In the genomic region with DNA sequence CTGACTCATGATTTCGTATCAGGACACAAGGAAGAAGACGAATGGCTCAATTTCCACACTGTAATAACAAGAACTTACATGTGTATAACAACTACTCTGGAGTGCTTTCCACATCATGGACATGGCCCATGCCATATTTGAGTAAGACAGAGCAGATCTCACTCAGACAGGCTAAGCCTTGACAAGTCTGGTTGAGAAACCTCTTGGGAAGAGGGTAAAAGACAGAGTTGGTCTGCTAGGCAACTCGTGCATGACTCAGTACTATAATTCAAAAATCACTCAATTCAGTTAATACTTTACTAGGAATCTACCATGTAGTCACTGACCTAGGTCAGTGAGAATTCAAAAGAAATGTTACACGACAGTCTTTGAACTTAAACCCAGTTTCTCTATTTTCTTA, we compare ENCODE assay signal across 10 cellular contexts. TPM values are rescaled to one million over a fixed set of nuclear protein-coding genes. Genes with fewer than 3 reads are reported as not detected.
DNase-seq lines count a peak whose midpoint lies in the region; ATAC-seq and TF ChIP-seq lines count a peak whose summit lies in the region.
"Had no signal": no experiment of that assay in that cellular context is flagged by ENCODE, and none has a peak within 500 bp of the region (broad histone marks: within the 10 kb centered on the region; RNA-seq: fewer than 3 reads in every experiment).

No MANE protein-coding gene starts in this region.

- peaks cover 0 to under 1% (median 0%) of the 10 kb centered on the region in 3 donors for H3K4me1 ChIP-seq in gastroesophageal sphincter

- TF ChIP-seq CTCF in gastroesophageal sphincter (IDR thresholded peaks at IDR 0.05), result no peak

- no peak overlapping the region for H3K27ac ChIP-seq in gastroesophageal sphincter

- H3K27me3 ChIP-seq in gastroesophageal sphincter, result peaks cover 5% of the 10 kb centered on the region

- H3K36me3 ChIP-seq in gastroesophageal sphincter, result peaks cover 0 to 71% of the 10 kb centered on the region in 2 donors

- no peak overlapping the region for H3K4me3 ChIP-seq in gastroesophageal sphincter

- no peak for TF ChIP-seq POLR2A in gastroesophageal sphincter (IDR thresholded peaks at IDR 0.05)

- 75 to 76% methylated on average over 4 of the region's 4 CpGs for WGBS in gastroesophageal sphincter (ENCODE audit: low coverage in 1 of 2), 2 donors

- DNase-seq in HCEC 1CT (peak; percentile 57), HT-29 (ENCODE audit: low spot score) (peak; percentile 16), kidney glomerular epithelial cell (lab: John Stamatoyannopoulos, UW) (peak; percentile 94), midbrain (lab: John Stamatoyannopoulos, UW) (no peak), NCI-H1930 (lab: John Stamatoyannopoulos, UW) (no peak)
- DNase-seq: activated CD8-positive, alpha-beta T cell treated with anti-CD3 and anti-CD28 coated beads for 36 hours; NCI-H2081 treated with DMSO at 0.1 percent for 48 hours had no signal

- no peaks in the 10 kb centered on the region for H3K9me3 ChIP-seq in gastroesophageal sphincter

- no peak for TF ChIP-seq EP300 in gastroesophageal sphincter (IDR thresholded peaks at IDR 0.05)

- peak; percentile 94 for ATAC-seq in GM18511 (IDR thresholded peaks at IDR 0.05; ENCODE audit: unreplicated experiment)
- no peak for ATAC-seq in HG03521 (IDR thresholded peaks at IDR 0.05; ENCODE audit: unreplicated experiment)
- ATAC-seq in gastroesophageal sphincter, result no peak
- ATAC-seq: activated CD8-positive, alpha-beta T cell treated with anti-CD3 and anti-CD28 coated beads for 36 hours had no signal

RNA-seq across cellular contexts. Expression of a gene that starts 5.7 kb away (rescaled TPM):
- total RNA-seq in HT-29 (2014; rRNA removed; shearing (Covaris generic)), result 0.37 and 0.92 TPM in 2 replicates
- total RNA-seq in gastroesophageal sphincter, result 1 to 10 TPM; 3.9 to 8.9 (median 6.2) TPM

RNA-seq across cellular contexts. Expression of a gene that starts 38.8 kb away (rescaled TPM):
- total RNA-seq in HT-29 (2014; rRNA removed; shearing (Covaris generic)), result 30.6 and 32.8 TPM in 2 replicates
- total RNA-seq in gastroesophageal sphincter, result 10 to 100 TPM; 31.3 to 50.7 (median 39.4) TPM

RNA-seq across cellular contexts. Expression of a gene that starts 43.6 kb away (rescaled TPM):
- 23.5 and 26.2 TPM in 2 replicates for total RNA-seq in HT-29 (2014; rRNA removed; shearing (Covaris generic))
- total RNA-seq in gastroesophageal sphincter, result 1 to 10 TPM; 3.9 to 8.0 (median 5.3) TPM

Comparison
In these comparisons a context has a peak if more than half of its experiments do, and no peak if none do; other contexts are left out.
1. DNase-seq: peak in HCEC 1CT (single experiment), HT-29 (single experiment) and kidney glomerular epithelial cell (single experiment); none in midbrain (single experiment) and NCI-H1930 (0 of 2).